8 cellular contexts compared by ENCODE assay signal in genomic region chr10:73159038-73159648, GRCh38. TPM values are rescaled to one million over a fixed set of nuclear protein-coding genes. Genes with fewer than 3 reads are reported as not detected.
DNase-seq lines count a peak whose midpoint lies in the region; ATAC-seq, FAIRE-seq and TF ChIP-seq lines count a peak whose summit lies in the region.

No MANE protein-coding gene starts in this region.

- POLR2A ChIA-PET in A549 (lab: Yijun Ruan, JAX) = interaction anchor here (1.1 kb wide), 1 partner anchor 63 kb away, joined by 4 read pairs; no protein-coding TSS in a partner anchor

- peak; percentile 64 to 79 for TF ChIP-seq RAD21 in A549 (conservative IDR thresholded peaks at IDR 0.05 in 1 of 2, IDR thresholded peaks at IDR 0.05 in 1 of 2)

- peak; percentile 24 to 64; a peak in 3 of 6 replicates for ATAC-seq in A549

- no peaks in the 10 kb centered on the region for H3K4me1 ChIP-seq in A549

- FAIRE-seq in A549 (lab: Jason Lieb, UNC) (peak; percentile 67), endometrium (lab: Jason Lieb, UNC) (peak; percentile 79)

- TF ChIP-seq CTCF in A549 (IDR thresholded peaks at IDR 0.05) (peak; percentile 95), GM12865 (IDR thresholded peaks at IDR 0.05; ENCODE audit: insufficient read depth, low read depth, low read length, missing control alignments) (peak; percentile 69)

- H3K4me2 ChIP-seq in A549 = no peak overlapping the region

- WGBS in A549 (ENCODE audit: missing lambda C conversion rate) = 3% methylated on average over 5 of the region's 5 CpGs

- H3K4me3 ChIP-seq in A549 = no peak overlapping the region
- no peak overlapping the region for H3K4me3 ChIP-seq in GM12865 (ENCODE audit: low read depth, low read length)

- peaks cover 6% of the 10 kb centered on the region; the same call in 1 of the 3 replicates for H3K9me3 ChIP-seq in A549

- TF ChIP-seq POLR2A in A549 (IDR thresholded peaks at IDR 0.05; ENCODE audit: low read length) = no peak

- TF ChIP-seq EP300 in A549 (IDR thresholded peaks at IDR 0.05) = no peak

- CTCF ChIA-PET in A549 (lab: Yijun Ruan, JAX) = interaction anchor here (0.6 to 4.1 kb wide), 34 partner anchors 9 to 933 kb away, joined by 3 to 49 read pairs (median 4); partner anchors contain the start of genes ECD, FAM149B1, NUDT13 and P4HA1

- H3K27ac ChIP-seq in A549 = no peak overlapping the region
- no peak overlapping the region for H3K27ac ChIP-seq in substantia nigra (ENCODE audit: low read depth, low read length, poor library complexity, severe bottlenecking)

- DNase-seq in A549 (ENCODE audit: low read depth in 1 of 2, low spot score in 1 of 2) (peak; percentile 34 to 49), GM12865 (ENCODE audit: low read depth) (peak; percentile 64), NCI-H345 treated with DMSO at 0.1 percent for 48 hours (lab: John Stamatoyannopoulos, UW; ENCODE audit: unreplicated experiment) (peak; percentile 0), myocyte (ENCODE audit: low read depth) (peak; percentile 59), substantia nigra (lab: John Stamatoyannopoulos, UW) (peak in 32 of 49 donors; percentile 0 to 62 (median 26)), mesenteric fat pad (ENCODE audit: low spot score) (no peak)
- DNase-seq in activated CD8-positive, alpha-beta memory T cell treated with anti-CD3 and anti-CD28 coated beads for 24 hours = peak; percentile 72

TF ChIP-seq in A549, 52 proteins besides CTCF, POLR2A, EP300 and RAD21:
- no peak for TF ChIP-seq KDM5A (IDR thresholded peaks at IDR 0.05)
- TF ChIP-seq CEBPB (IDR thresholded peaks at IDR 0.05) = no peak
- TF ChIP-seq ZNF302 (CRISPR knock-in tag; IDR thresholded peaks at IDR 0.05) = no peak
- TF ChIP-seq SMC3 (IDR thresholded peaks at IDR 0.05) = peak; percentile 72

RNA-seq across cellular contexts. Expression of gene ECD, which starts 8.7 kb away (rescaled TPM):
- polyA plus RNA-seq in A549 (2011; rRNA removed) (53.3 and 53.6 TPM in 2 replicates), A549 (2017; fragmentation: RNase III; extraction: RNeasy Plus Mini Kit Qiagen cat#74134 plus additional on column Dnase treatment) (26.5 to 29.1 TPM (median 27.1 TPM) in 3 replicates)
- 15.3 and 18.7 TPM in 2 replicates for polyA plus RNA-seq in A549 (2012; cell fraction: cytosol; rRNA removed)
- 17.0 and 21.5 TPM in 2 replicates for polyA plus RNA-seq in A549 (2012; cell fraction: nucleus; rRNA removed)
- 30.6 and 34.3 TPM in 2 replicates for polyA minus RNA-seq in A549 (2011; rRNA and poly(A)+ RNA removed)
- total RNA-seq in myocyte (31.3 and 32.7 TPM in 2 replicates), mesenteric fat pad (22.0 TPM)
- polyA plus RNA-seq in myocyte (2012) = 16.6 TPM

RNA-seq across cellular contexts. Expression of gene FAM149B1, which starts 8.8 kb away (rescaled TPM):
- polyA plus RNA-seq in A549 (2011; rRNA removed) (25.5 and 26.7 TPM in 2 replicates), A549 (2017; fragmentation: RNase III; extraction: RNeasy Plus Mini Kit Qiagen cat#74134 plus additional on column Dnase treatment) (6.9 to 8.4 TPM (median 7.0 TPM) in 3 replicates)
- 8.1 and 8.5 TPM in 2 replicates for polyA plus RNA-seq in A549 (2012; cell fraction: cytosol; rRNA removed)
- polyA plus RNA-seq in A549 (2012; cell fraction: nucleus; rRNA removed) = 6.2 and 10.1 TPM in 2 replicates
- polyA minus RNA-seq in A549 (2011; rRNA and poly(A)+ RNA removed) = 18.3 and 24.8 TPM in 2 replicates
- total RNA-seq in myocyte (15.9 and 16.5 TPM in 2 replicates), mesenteric fat pad (18.1 TPM)
- polyA plus RNA-seq in myocyte (2012) = 21.8 TPM

RNA-seq across cellular contexts. Expression of gene NUDT13, which starts 48.9 kb away (rescaled TPM):
- polyA plus RNA-seq in A549 (2011; rRNA removed) (4.9 TPM in 2 replicates), A549 (2017; fragmentation: RNase III; extraction: RNeasy Plus Mini Kit Qiagen cat#74134 plus additional on column Dnase treatment) (3.5 to 4.3 TPM (median 3.8 TPM) in 3 replicates)
- 2.6 and 2.7 TPM in 2 replicates for polyA plus RNA-seq in A549 (2012; cell fraction: cytosol; rRNA removed)
- polyA plus RNA-seq in A549 (2012; cell fraction: nucleus; rRNA removed) = 1.8 and 4.5 TPM in 2 replicates
- 1.1 and 2.7 TPM in 2 replicates for polyA minus RNA-seq in A549 (2011; rRNA and poly(A)+ RNA removed)
- total RNA-seq in myocyte (2.6 and 4.6 TPM in 2 replicates), mesenteric fat pad (1.7 TPM)
- 2.9 TPM for polyA plus RNA-seq in myocyte (2012)
